In the genomic region with DNA sequence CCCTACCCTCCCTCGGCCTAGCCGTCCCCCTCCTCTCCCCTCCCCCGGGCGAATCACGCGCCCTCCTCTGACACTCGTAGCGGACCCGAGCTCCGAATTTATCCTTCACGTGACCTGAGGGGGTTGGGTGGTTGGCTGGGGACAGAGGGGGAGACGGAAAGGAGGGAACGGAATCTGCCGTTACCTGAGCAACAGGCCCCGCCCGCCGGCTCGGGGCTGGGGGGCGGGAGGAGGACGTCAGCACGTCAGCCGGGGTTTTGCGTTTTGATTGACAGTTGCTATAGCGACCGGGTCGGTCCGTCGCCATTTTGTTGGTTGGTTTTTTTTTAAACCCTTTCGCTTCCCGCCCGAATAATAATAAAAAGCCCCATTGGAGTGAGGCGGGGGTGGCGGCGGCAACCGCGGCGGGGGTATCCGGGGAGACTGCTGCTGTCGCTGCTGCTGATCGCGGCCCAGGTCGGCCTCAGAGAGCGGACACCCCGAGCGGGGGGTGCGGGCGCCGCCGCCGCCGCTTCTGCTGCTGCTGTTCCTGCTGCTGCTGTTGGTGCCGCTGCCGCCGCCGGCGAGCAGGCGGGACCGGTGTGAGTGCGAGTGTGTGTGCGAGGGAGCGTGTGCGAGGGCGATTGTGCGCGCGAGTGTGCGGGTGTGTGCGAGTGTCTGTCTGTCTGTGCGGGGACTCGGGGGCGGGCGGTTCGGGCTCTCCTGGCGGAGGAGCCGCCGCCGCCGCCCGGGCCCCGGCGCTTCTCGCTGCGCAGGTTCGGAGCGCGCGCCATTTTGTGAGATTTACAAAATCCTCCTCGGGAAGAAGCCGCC, we compare ENCODE assay signal across 8 cellular contexts. TPM values are rescaled to one million over a fixed set of nuclear protein-coding genes. Genes with fewer than 3 reads are reported as not detected.
DNase-seq lines count a peak whose midpoint lies in the region; ATAC-seq, FAIRE-seq and TF ChIP-seq lines count a peak whose summit lies in the region.

A gene (plus strand): TSS at position 286 of the 813 bp plus-strand sequence. CDS start 53,602 bp downstream, outside the sequence.

- no peak for TF ChIP-seq RAD21 in HepG2 (CRISPR knock-in tag; IDR thresholded peaks at IDR 0.05)

- CTCF ChIA-PET in HepG2 (lab: Yijun Ruan, JAX; ENCODE audit: low intra/inter-chr PET ratio, low total read pairs): no interaction called here

- H3K4me3 ChIP-seq in HepG2 (replicated peaks in 1 of 3; ENCODE audit: insufficient read depth in 1 of 3, low read depth in 2 of 3, low read length in 3 of 3): peak within 1 kb of the TSS; percentile 92 to 99 (median 97)

- TSS peak; percentile 53 for BruUV-seq in HepG2 (replicated peaks; lab: Mats Ljungman, UMichigan)

- no peaks in the 10 kb centered on the region; a peak in 1 of 5 replicates for H3K27me3 ChIP-seq in HepG2 (ENCODE audit: control insufficient read depth in 1 of 2, insufficient read depth in 2 of 2, low read length in 2 of 2)

- peaks cover 34% of the 10 kb centered on the region for H3K4me1 ChIP-seq in HepG2 (ENCODE audit: insufficient read depth, low read length)

- H3K4me3 Mint-ChIP-seq in CD14-positive monocyte: peak within 1 kb of the TSS; percentile 97 to 100

- TF ChIP-seq EP300 in HepG2 (IDR thresholded peaks at IDR 0.05; ENCODE audit: low read depth in 2 of 2, low read length in 2 of 2): peak; percentile 16 to 34; a peak in 2 of 4 replicates
- TF ChIP-seq EP300 in HepG2 (CRISPR knock-in tag; IDR thresholded peaks at IDR 0.05; ENCODE audit: borderline replicate concordance): no peak

- peak within 1 kb of the TSS; percentile 98 for H3K4me2 ChIP-seq in HepG2 (ENCODE audit: low read depth, low read length)

- no peaks in the 10 kb centered on the region for H3K36me3 Mint-ChIP-seq in CD14-positive monocyte

- in situ Hi-C loops in HepG2 (cut with HindIII; ENCODE audit: extremely low pct_ligation_motif_present, low pct_unique_long_range_greater_than_20kb): loop anchor here (5.0 kb wide), 1 partner anchor 99 kb away; a partner anchor contains a TSS

- H3K9me3 ChIP-seq in HepG2 (ENCODE audit: low read length): no peaks in the 10 kb centered on the region

- no peak within 1 kb of the TSS for H2AFZ ChIP-seq in HepG2 (ENCODE audit: low read length)

- peaks cover 0 to 1% (median 0%) of the 10 kb centered on the region in 7 donors for H3K9me3 Mint-ChIP-seq in CD14-positive monocyte

- intact Hi-C loops in CD14-positive monocyte (cut with micrococcal nuclease) (loop anchor here (2.0 to 10.0 kb wide), 5 partner anchors 66 to 292 kb away; a partner anchor contains a TSS), HepG2 (cut with micrococcal nuclease; ENCODE audit: unreplicated experiment) (loop anchor here (5.0 kb wide), 2 partner anchors 144 to 214 kb away; no protein-coding TSS in a partner anchor)

- H3K27ac ChIP-seq in HepG2 (ENCODE audit: extremely low read length, insufficient read depth, low read length): peak within 1 kb of the TSS; percentile 99

- H3K27me3 Mint-ChIP-seq in CD14-positive monocyte (ENCODE audit: low read depth in 3 of 3): peaks cover 0 to 2% (median 0%) of the 10 kb centered on the region in 3 donors

- no peak for TF ChIP-seq CTCF in CD14-positive monocyte (IDR thresholded peaks at IDR 0.05)
- no peak for TF ChIP-seq CTCF in HepG2 (CRISPR knock-in tag; IDR thresholded peaks at IDR 0.05)

- H3K27ac Mint-ChIP-seq in CD14-positive monocyte: peak within 1 kb of the TSS; percentile 98 to 100 (median 100)

- peak within 1 kb of the TSS; percentile 100 for H3K9ac ChIP-seq in HepG2 (ENCODE audit: insufficient read depth, low read depth, low read length)

- DNase-seq in CD14-positive monocyte (ENCODE audit: low spot score) (peak; percentile 99), NCI-H82 (lab: John Stamatoyannopoulos, UW) (peak; percentile 100), dermis microvascular lymphatic vessel endothelial cell (ENCODE audit: low read depth in 2 of 2) (peak; percentile 99 to 100), HepG2 (ENCODE audit: low spot score) (peak; percentile 99)
- peak; percentile 96 to 97 for DNase-seq in activated CD4-positive, alpha-beta T cell treated with anti-CD3 and anti-CD28 coated beads, Interleukin-2, amount 50 U/mL, for 48 hours
- peak; percentile 98 for DNase-seq in stimulated activated CD4-positive, alpha-beta T cell treated with anti-CD3 and anti-CD28 coated beads, Interleukin-4, amount 100 ng/mL, for 1 hour

- peak; percentile 60 for FAIRE-seq in HepG2 (lab: Jason Lieb, UNC)

- peak; percentile 65 for ATAC-seq in GM19397 (IDR thresholded peaks at IDR 0.05; ENCODE audit: unreplicated experiment)
- ATAC-seq in HG03571 (IDR thresholded peaks at IDR 0.05; ENCODE audit: unreplicated experiment): peak; percentile 58
- ATAC-seq in HepG2: peak; percentile 82

- peaks cover 42% of the 10 kb centered on the region for H3K4me1 Mint-ChIP-seq in CD14-positive monocyte

- H4K20me1 ChIP-seq in HepG2 (ENCODE audit: insufficient read depth, low read length): peaks cover 37% of the 10 kb centered on the region

- 4% methylated on average over 15 of the region's 89 CpGs for WGBS in HepG2 (ENCODE audit: low lambda C conversion rate)

- no peaks in the 10 kb centered on the region for H3K36me3 ChIP-seq in HepG2 (replicated peaks in 1 of 2; ENCODE audit: control insufficient read depth in 1 of 2, insufficient read depth in 2 of 2, low read length in 2 of 2)

- peaks cover 51% of the 10 kb centered on the region for H3K79me2 ChIP-seq in HepG2 (ENCODE audit: insufficient read depth, low read length)

- POLR2A ChIA-PET in HepG2 (lab: Yijun Ruan, JAX): interaction anchor here (0.9 to 3.2 kb wide), 11 partner anchors 8 to 379 kb away, joined by 3 to 44 read pairs (median 5); a partner anchor contains a TSS

- peak in 1 of 2 experiments; percentile 64; a peak in 2 of 4 replicates for TF ChIP-seq POLR2A in HepG2 (IDR thresholded peaks at IDR 0.05; ENCODE audit: insufficient read depth in 1 of 2, low read depth in 2 of 2, low read length in 2 of 2)

TF ChIP-seq in HepG2, 621 proteins besides CTCF, POLR2A, EP300 and RAD21 (continues in another document):
- TF ChIP-seq, protein P1, sequence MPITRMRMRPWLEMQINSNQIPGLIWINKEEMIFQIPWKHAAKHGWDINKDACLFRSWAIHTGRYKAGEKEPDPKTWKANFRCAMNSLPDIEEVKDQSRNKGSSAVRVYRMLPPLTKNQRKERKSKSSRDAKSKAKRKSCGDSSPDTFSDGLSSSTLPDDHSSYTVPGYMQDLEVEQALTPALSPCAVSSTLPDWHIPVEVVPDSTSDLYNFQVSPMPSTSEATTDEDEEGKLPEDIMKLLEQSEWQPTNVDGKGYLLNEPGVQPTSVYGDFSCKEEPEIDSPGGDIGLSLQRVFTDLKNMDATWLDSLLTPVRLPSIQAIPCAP (CRISPR knock-in tag; IDR thresholded peaks at IDR 0.05; ENCODE audit: low read depth): no peak
- 0 out of 2 replicates have a peak, but pooled peaks have one; percentile 77 for TF ChIP-seq FOXM1 (CRISPR knock-in tag; IDR thresholded peaks at IDR 0.05)
- TF ChIP-seq PAWR (CRISPR knock-in tag; IDR thresholded peaks at IDR 0.05; ENCODE audit: borderline replicate concordance): no peak
- 0 out of 2 replicates have a peak, but pooled peaks have one; percentile 17 for TF ChIP-seq ZFP82 (CRISPR knock-in tag; IDR thresholded peaks at IDR 0.05; ENCODE audit: borderline replicate concordance)
- peak; percentile 96 for TF ChIP-seq ZNF746 (CRISPR knock-in tag; IDR thresholded peaks at IDR 0.05)
- TF ChIP-seq, protein P2, sequence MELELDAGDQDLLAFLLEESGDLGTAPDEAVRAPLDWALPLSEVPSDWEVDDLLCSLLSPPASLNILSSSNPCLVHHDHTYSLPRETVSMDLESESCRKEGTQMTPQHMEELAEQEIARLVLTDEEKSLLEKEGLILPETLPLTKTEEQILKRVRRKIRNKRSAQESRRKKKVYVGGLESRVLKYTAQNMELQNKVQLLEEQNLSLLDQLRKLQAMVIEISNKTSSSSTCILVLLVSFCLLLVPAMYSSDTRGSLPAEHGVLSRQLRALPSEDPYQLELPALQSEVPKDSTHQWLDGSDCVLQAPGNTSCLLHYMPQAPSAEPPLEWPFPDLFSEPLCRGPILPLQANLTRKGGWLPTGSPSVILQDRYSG (CRISPR knock-in tag; IDR thresholded peaks at IDR 0.05): no peak
- TF ChIP-seq, protein P3, sequence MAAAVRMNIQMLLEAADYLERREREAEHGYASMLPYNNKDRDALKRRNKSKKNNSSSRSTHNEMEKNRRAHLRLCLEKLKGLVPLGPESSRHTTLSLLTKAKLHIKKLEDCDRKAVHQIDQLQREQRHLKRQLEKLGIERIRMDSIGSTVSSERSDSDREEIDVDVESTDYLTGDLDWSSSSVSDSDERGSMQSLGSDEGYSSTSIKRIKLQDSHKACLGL (CRISPR knock-in tag; IDR thresholded peaks at IDR 0.05): peak; percentile 50; the same call in 1 of the 2 replicates
- peak; percentile 79 for TF ChIP-seq POGZ (CRISPR knock-in tag; IDR thresholded peaks at IDR 0.05)
- TF ChIP-seq KDM2A (CRISPR knock-in tag; IDR thresholded peaks at IDR 0.05; ENCODE audit: borderline replicate concordance, low read depth): peak; percentile 52
- TF ChIP-seq ZNF484 (CRISPR knock-in tag; IDR thresholded peaks at IDR 0.05; ENCODE audit: borderline replicate concordance, low read depth): no peak

RNA-seq across cellular contexts. Expression of the gene that starts here (rescaled TPM):
- polyA plus RNA-seq in CD14-positive monocyte (1 to 10 TPM; 1.8 to 2.4 TPM), HepG2 (2011; rRNA removed) (24.6 and 28.2 TPM in 2 replicates)
- total RNA-seq in dermis microvascular lymphatic vessel endothelial cell (48.3 and 63.5 TPM in 2 replicates), HepG2 (2016; rRNA removed; fragmentation: Illumina TruSeq; extraction: Trizol) (32.7 and 34.2 TPM in 2 replicates)
- total RNA-seq in HepG2 (2016; cell fraction: cytosol; rRNA removed; fragmentation: Illumina TruSeq; extraction: Trizol; ENCODE audit: low read depth): 19.1 and 19.6 TPM in 2 replicates
- 30.4 and 33.9 TPM in 2 replicates for total RNA-seq in HepG2 (2016; cell fraction: insoluble cytoplasmic fraction; rRNA removed; fragmentation: Illumina TruSeq; extraction: Trizol)
- total RNA-seq in HepG2 (2016; cell fraction: membrane; rRNA removed; fragmentation: Illumina TruSeq; extraction: Trizol): 15.6 and 16.1 TPM in 2 replicates
- total RNA-seq in HepG2 (2016; cell fraction: nucleus; rRNA removed; fragmentation: Illumina TruSeq; extraction: Trizol): 54.9 and 62.8 TPM in 2 replicates
- 14.9 and 16.4 TPM in 2 replicates for polyA plus RNA-seq in HepG2 (2011; cell fraction: cytosol; rRNA removed)
- polyA plus RNA-seq in HepG2 (2011; cell fraction: nucleus; rRNA removed): 31.7 and 39.9 TPM in 2 replicates
- 10.1 and 12.5 TPM in 2 replicates for polyA plus RNA-seq in HepG2 (2012)
- polyA plus RNA-seq in HepG2 (2016; cell fraction: cytosol; fragmentation: Illumina TruSeq; extraction: Trizol; ENCODE audit: low read depth): 0.50 and 0.67 TPM in 2 replicates
- polyA plus RNA-seq in HepG2 (2016; cell fraction: insoluble cytoplasmic fraction; fragmentation: Illumina TruSeq; extraction: Trizol; ENCODE audit: low read depth): 16.1 and 18.0 TPM in 2 replicates
- 2.9 and 3.0 TPM in 2 replicates for polyA plus RNA-seq in HepG2 (2016; cell fraction: membrane; fragmentation: Illumina TruSeq; extraction: Trizol; ENCODE audit: low read depth)
- 25.5 and 28.0 TPM in 2 replicates for polyA plus RNA-seq in HepG2 (2016; cell fraction: nucleus; fragmentation: Illumina TruSeq; extraction: Trizol; ENCODE audit: insufficient read depth, low read depth)
- 128 and 208 TPM in 2 replicates for polyA minus RNA-seq in HepG2 (2011; rRNA and poly(A)+ RNA removed; ENCODE audit: low replicate concordance)
- 25.3 and 30.3 TPM in 2 replicates for polyA minus RNA-seq in HepG2 (2011; cell fraction: cytosol; rRNA and poly(A)+ RNA removed)
- polyA minus RNA-seq in HepG2 (2011; cell fraction: nucleus; rRNA and poly(A)+ RNA removed): 132 and 133 TPM in 2 replicates

Comparison
In these comparisons a context has a peak if more than half of its experiments do, and no peak if none do; other contexts are left out.
1. Peak in every context shown above with its lines: DNase-seq, ATAC-seq, H3K4me3 ChIP-seq and H3K27ac ChIP-seq.